Comparison of ENCODE assay signal across 25 cellular contexts in genomic region chr16:69005641-69006355, GRCh38.
A peak's percentile ranks its signal among the peaks of the same experiment; 100 is the strongest.
DNase-seq lines count a peak whose midpoint lies in the region; ATAC-seq and TF ChIP-seq lines count a peak whose summit lies in the region.
"Had no signal": no experiment of that assay in that cellular context is flagged by ENCODE, and none has a peak within 500 bp of the region (broad histone marks: within the 10 kb centered on the region; RNA-seq: fewer than 3 reads in every experiment).

No MANE protein-coding gene starts in this region.

- ATAC-seq in HG02610 (IDR thresholded peaks at IDR 0.05; ENCODE audit: unreplicated experiment): peak; percentile 53
- ATAC-seq in GM21529 (IDR thresholded peaks at IDR 0.05; ENCODE audit: unreplicated experiment): no peak
- ATAC-seq in GM19395 (IDR thresholded peaks at IDR 0.05; ENCODE audit: unreplicated experiment): no peak
- ATAC-seq: HepG2, K562, Panc1, SK-N-SH treated with all-trans-retinoic acid at 6 μM for 48 hours had no signal

- TF ChIP-seq EP300 in esophagus muscularis mucosa (IDR thresholded peaks at IDR 0.05): no peak

- no peak for TF ChIP-seq POLR2A in esophagus muscularis mucosa (IDR thresholded peaks at IDR 0.05; ENCODE audit: low read depth)

- H3K27ac ChIP-seq in esophagus muscularis mucosa (replicated peaks in 1 of 4) (no peak overlapping the region), caudate nucleus (ENCODE audit: low read depth, low read length) (no peak overlapping the region)
- H3K27ac ChIP-seq: GM23248, HL-60 had no signal

- no peak for TF ChIP-seq CTCF in esophagus muscularis mucosa (IDR thresholded peaks at IDR 0.05)

- no peaks in the 10 kb centered on the region for H3K4me1 ChIP-seq in esophagus muscularis mucosa

- H3K4me3 ChIP-seq in esophagus muscularis mucosa: no peak overlapping the region
- H3K4me3 ChIP-seq: GM23248, K562 had no signal

- H3K9me3 ChIP-seq in esophagus muscularis mucosa: no peaks in the 10 kb centered on the region

- DNase-seq in Caki2 (ENCODE audit: low read depth) (peak; percentile 28), esophagus muscularis mucosa (ENCODE audit: extremely low spot score) (peak; percentile 81), renal cortical epithelial cell (ENCODE audit: low read depth) (peak; percentile 64), NCI-H1092 (lab: John Stamatoyannopoulos, UW) (no peak), caudate nucleus (lab: John Stamatoyannopoulos, UW) (no peak)
- DNase-seq: CD4-positive, CD25-positive, alpha-beta regulatory T cell; DMS79 treated with DMSO at 0.1 percent for 48 hours; GM23248; H9; HFFc6; MM.1S; NCI-H1092 treated with DMSO at 0.1 percent for 48 hours; NCI-H146; NCI-H2029; NCI-H2227 treated with DMSO at 0.1 percent for 48 hours; NCI-H510A; NCI-H748 treated with DMSO at 0.1 percent for 48 hours had no signal

- intact Hi-C loops in esophagus muscularis mucosa (cut with DNase I): no loop called here

- in situ Hi-C loops in Caki2 (cut with HindIII; ENCODE audit: low pct_unique_long_range_greater_than_20kb, low sequenced_read_pairs): no loop called here

- WGBS in esophagus muscularis mucosa: 88% methylated on average over 5 of the region's 5 CpGs

- H3K36me3 ChIP-seq in esophagus muscularis mucosa: no peaks in the 10 kb centered on the region

- H3K27me3 ChIP-seq in esophagus muscularis mucosa: no peaks in the 10 kb centered on the region

Comparison
In these comparisons a context has a peak if more than half of its experiments do, and no peak if none do; other contexts are left out.
1. DNase-seq: peak in Caki2 (single experiment), esophagus muscularis mucosa (single experiment) and renal cortical epithelial cell (single experiment); none in NCI-H1092 (single experiment) and caudate nucleus (0 of 61).